Comparison of ENCODE assay signal across 20 cellular contexts in genomic region chr11:69252494-69252845, GRCh38. TPM values are rescaled to one million over a fixed set of nuclear protein-coding genes. Genes with fewer than 3 reads are reported as not detected.
DNase-seq lines count a peak whose midpoint lies in the region; TF ChIP-seq lines count a peak whose summit lies in the region.
"Had no signal": no experiment of that assay in that cellular context is flagged by ENCODE, and none has a peak within 500 bp of the region (broad histone marks: within the 10 kb centered on the region; RNA-seq: fewer than 3 reads in every experiment).

No MANE protein-coding gene starts in this region.

- DNase-seq in breast epithelium (ENCODE audit: low spot score in 2 of 2): no peak
- DNase-seq in MCF 10A (ENCODE audit: unreplicated experiment): no peak
- DNase-seq in prostate gland (ENCODE audit: low spot score): no peak
- no peak for DNase-seq in endodermal cell
- no peak for DNase-seq in immature natural killer cell
- DNase-seq in EL: no peak
- no peak for DNase-seq in tibial artery
- DNase-seq: CD4-positive, alpha-beta memory T cell; DMS79 treated with DMSO at 0.1 percent for 48 hours; NCI-H1048; NCI-H1436 treated with DMSO at 0.1 percent for 48 hours; NCI-H2081 treated with DMSO at 0.1 percent for 48 hours; NCI-H510A; NCI-H774 had no signal

- peak overlapping the region; percentile 76 to 87 for H3K27ac ChIP-seq in breast epithelium
- peak overlapping the region; percentile 89 to 93 for H3K27ac ChIP-seq in esophagus (ENCODE audit: low read depth in 2 of 2, low read length in 1 of 2)
- peak overlapping the region; percentile 52 to 72 for H3K27ac ChIP-seq in prostate gland
- no peak overlapping the region for H3K27ac ChIP-seq in endodermal cell (ENCODE audit: low read depth, low read length)
- H3K27ac ChIP-seq in tibial artery: no peak overlapping the region
- H3K27ac ChIP-seq: 22Rv1, KMS-11, PC-9 had no signal

- intact Hi-C loops in breast epithelium (cut with DNase I; ENCODE audit: low total_unique reads) (loop anchor here (5.0 kb wide), 1 partner anchor 1155 kb away; no protein-coding TSS in a partner anchor), MCF 10A (cut with micrococcal nuclease) (no loop called here), prostate gland (cut with DNase I) (no loop called here), tibial artery (cut with DNase I; ENCODE audit: low total_unique reads) (no loop called here)

- H3K27me3 ChIP-seq in breast epithelium (no peaks in the 10 kb centered on the region), esophagus (ENCODE audit: control insufficient read depth in 1 of 2, insufficient read depth in 2 of 2, low read length in 2 of 2) (no peaks in the 10 kb centered on the region), prostate gland (replicated peaks; ENCODE audit: insufficient read depth) (peaks cover 2% of the 10 kb centered on the region), endodermal cell (ENCODE audit: control insufficient read depth, insufficient read depth, low read length, poor library complexity, severe bottlenecking) (peaks cover 6% of the 10 kb centered on the region), tibial artery (peaks cover 0 to 19% of the 10 kb centered on the region in 2 donors)

- no peak overlapping the region for H3K4me3 Mint-ChIP-seq in MCF 10A (ENCODE audit: unreplicated experiment)
- no peak overlapping the region for H3K4me3 Mint-ChIP-seq in endodermal cell
- no peak overlapping the region for H3K4me3 Mint-ChIP-seq in immature natural killer cell
- H3K4me3 Mint-ChIP-seq: CD4-positive, alpha-beta memory T cell; GM23338 had no signal

- no peaks in the 10 kb centered on the region for H3K4me1 ChIP-seq in breast epithelium
- H3K4me1 ChIP-seq in esophagus (ENCODE audit: control insufficient read depth in 2 of 2, insufficient read depth in 2 of 2, low read length in 1 of 2): peaks cover 0 to 8% of the 10 kb centered on the region in 2 donors
- no peaks in the 10 kb centered on the region for H3K4me1 ChIP-seq in prostate gland (replicated peaks)
- peaks cover 3% of the 10 kb centered on the region for H3K4me1 ChIP-seq in endodermal cell (ENCODE audit: control insufficient read depth, insufficient read depth, low read length)
- no peaks in the 10 kb centered on the region for H3K4me1 ChIP-seq in tibial artery

- no peak overlapping the region for H3K27ac Mint-ChIP-seq in MCF 10A (ENCODE audit: low read depth, unreplicated experiment)
- H3K27ac Mint-ChIP-seq in endodermal cell: no peak overlapping the region
- no peak overlapping the region for H3K27ac Mint-ChIP-seq in immature natural killer cell
- H3K27ac Mint-ChIP-seq: CD4-positive, alpha-beta memory T cell; GM23338 had no signal

- no peaks in the 10 kb centered on the region for H3K4me1 Mint-ChIP-seq in MCF 10A (ENCODE audit: insufficient read depth, unreplicated experiment)
- peaks cover 14% of the 10 kb centered on the region for H3K4me1 Mint-ChIP-seq in endodermal cell
- H3K4me1 Mint-ChIP-seq in immature natural killer cell: no peaks in the 10 kb centered on the region
- H3K4me1 Mint-ChIP-seq: CD4-positive, alpha-beta memory T cell had no signal

- H3K27me3 Mint-ChIP-seq in MCF 10A (ENCODE audit: insufficient read depth, unreplicated experiment) (no peaks in the 10 kb centered on the region), endodermal cell (ENCODE audit: insufficient read depth) (peaks cover 54% of the 10 kb centered on the region), immature natural killer cell (ENCODE audit: low read depth in 3 of 3) (peaks cover 0 to 15% (median 5%) of the 10 kb centered on the region in 3 donors)

- TF ChIP-seq CTCF in breast epithelium (IDR thresholded peaks at IDR 0.05) (no peak), MCF 10A (IDR thresholded peaks at IDR 0.05; ENCODE audit: unreplicated experiment) (no peak), prostate gland (IDR thresholded peaks at IDR 0.05) (no peak), endodermal cell (conservative IDR thresholded peaks at IDR 0.05) (no peak), tibial artery (IDR thresholded peaks at IDR 0.05) (no peak)

- H3K4me3 ChIP-seq in breast epithelium: peak overlapping the region in 2 of 3 donors; percentile 12 to 24
- H3K4me3 ChIP-seq in esophagus (ENCODE audit: low read depth in 1 of 2, low read length in 2 of 2): no peak overlapping the region
- H3K4me3 ChIP-seq in prostate gland: no peak overlapping the region
- H3K4me3 ChIP-seq in endodermal cell (ENCODE audit: low read length): no peak overlapping the region
- no peak overlapping the region for H3K4me3 ChIP-seq in tibial artery
- H3K4me3 ChIP-seq: GM12878, GM23338, PC-9 had no signal

- H3K9ac ChIP-seq in endodermal cell (ENCODE audit: extremely low read depth, low read length, poor library complexity, severe bottlenecking): no peak overlapping the region
- H3K9ac ChIP-seq: KMS-11 had no signal

- H3K9me3 ChIP-seq in breast epithelium (peaks cover 11 to 13% of the 10 kb centered on the region in 2 donors), esophagus (ENCODE audit: control insufficient read depth in 2 of 2, insufficient read depth in 1 of 2, low read depth in 1 of 2, low read length in 1 of 2) (peaks cover 5 to 14% of the 10 kb centered on the region in 2 donors), prostate gland (no peaks in the 10 kb centered on the region), endodermal cell (ENCODE audit: control insufficient read depth, low read length) (peaks cover 11% of the 10 kb centered on the region), tibial artery (peaks cover 0 to 14% (median 11%) of the 10 kb centered on the region in 3 donors)

- 43 to 58% methylated on average over 9 of the region's 9 CpGs for WGBS in esophagus, 2 donors
- WGBS in prostate gland: 28% methylated on average over 9 of the region's 9 CpGs
- 93 to 100% methylated on average over 7 to 9 of the region's 9 CpGs for WGBS in endodermal cell (ENCODE audit: insufficient coverage in 1 of 2, insufficient read length in 1 of 2), 2 experiments

- peaks cover 37% of the 10 kb centered on the region for H3K9me3 Mint-ChIP-seq in MCF 10A (ENCODE audit: unreplicated experiment)
- H3K9me3 Mint-ChIP-seq in endodermal cell: peaks cover 16% of the 10 kb centered on the region
- no peaks in the 10 kb centered on the region for H3K9me3 Mint-ChIP-seq in immature natural killer cell

- CTCF ChIA-PET in MCF 10A (lab: Yijun Ruan, JAX): no interaction called here

- BruUV-seq in MCF 10A (replicated peaks; lab: Mats Ljungman, UMichigan): no TSS peak

- H3K36me3 ChIP-seq in breast epithelium (no peaks in the 10 kb centered on the region), esophagus (ENCODE audit: control insufficient read depth in 2 of 2, insufficient read depth in 2 of 2, low read length in 1 of 2) (no peaks in the 10 kb centered on the region), prostate gland (no peaks in the 10 kb centered on the region), endodermal cell (ENCODE audit: control insufficient read depth, insufficient read depth, low read length) (no peaks in the 10 kb centered on the region), tibial artery (no peaks in the 10 kb centered on the region)

- H3K36me3 Mint-ChIP-seq in MCF 10A (ENCODE audit: insufficient read depth, unreplicated experiment) (peaks cover 6% of the 10 kb centered on the region), endodermal cell (ENCODE audit: low read depth) (no peaks in the 10 kb centered on the region), immature natural killer cell (no peaks in the 10 kb centered on the region)
- H3K36me3 Mint-ChIP-seq: CD4-positive, alpha-beta memory T cell had no signal

- POLR2A ChIA-PET in MCF 10A (lab: Yijun Ruan, JAX): no interaction called here

- TF ChIP-seq POLR2A in breast epithelium (IDR thresholded peaks at IDR 0.05): no peak
- no peak for TF ChIP-seq POLR2A in prostate gland (IDR thresholded peaks at IDR 0.05)

RNA-seq across cellular contexts. Expression of gene MYEOV, which starts 41.5 kb away (rescaled TPM):
- total RNA-seq in breast epithelium (10 to 100 TPM in 2 of 3 donors, 1 to 10 TPM in 1; 2.8 to 22.0 (median 18.7) TPM), MCF 10A (2022) (0.49 TPM in 1 of 2 replicates, not detected in the other), prostate gland (1 to 10 TPM in 1 of 2 donors, not detected in 1; 1.1 TPM), endodermal cell (not detected)
- polyA plus RNA-seq in esophagus (10 to 100 TPM; 18.3 to 32.2 TPM), immature natural killer cell (not detected)
- 0.43 TPM for polyA plus RNA-seq in endodermal cell (2013, experiment 1 of 2)
- not detected for polyA plus RNA-seq in endodermal cell (2013, experiment 2 of 2)
- total RNA-seq: CD4-positive, alpha-beta memory T cell had no signal
- polyA plus RNA-seq: CD4-positive, alpha-beta memory T cell; GM23338 had no signal

Comparison
In these comparisons a context has a peak if more than half of its experiments do, and no peak if none do; other contexts are left out.
1. H3K27ac ChIP-seq: peak in breast epithelium (2 of 2), esophagus (2 of 2) and prostate gland (2 of 2); none in endodermal cell (single experiment) and tibial artery (0 of 2).
2. H3K4me3 ChIP-seq: peak in breast epithelium (2 of 3); none in esophagus (0 of 2), prostate gland (0 of 2), endodermal cell (single experiment) and tibial artery (0 of 2).